9 cellular contexts compared by ENCODE assay signal in genomic region chr11:120168108-120168959, GRCh38. TPM values are rescaled to one million over a fixed set of nuclear protein-coding genes. Genes with fewer than 3 reads are reported as not detected.
A peak's percentile ranks its signal among the peaks of the same experiment; 100 is the strongest.
DNase-seq lines count a peak whose midpoint lies in the region; ATAC-seq, FAIRE-seq and TF ChIP-seq lines count a peak whose summit lies in the region.
"Had no signal": no experiment of that assay in that cellular context is flagged by ENCODE, and none has a peak within 500 bp of the region (broad histone marks: within the 10 kb centered on the region; RNA-seq: fewer than 3 reads in every experiment).

No MANE protein-coding gene starts in this region.

- CTCF ChIA-PET in endothelial cell of umbilical vein (lab: Charles Lee), result interaction anchor here (0.6 to 8.7 kb wide), 27 partner anchors 8 to 807 kb away, joined by 3 to 217 read pairs (median 5); partner anchors contain the start of genes NECTIN1 and OAF

- intact Hi-C loops in endothelial cell of umbilical vein (cut with micrococcal nuclease) (loop anchor here (2.0 kb wide), 1 partner anchor 688 kb away; no protein-coding TSS in a partner anchor), natural killer cell (cut with micrococcal nuclease) (no loop called here)

- ATAC-seq in natural killer cell (no peak), HG02870 (IDR thresholded peaks at IDR 0.05; ENCODE audit: unreplicated experiment) (no peak), HG02623 (IDR thresholded peaks at IDR 0.05; ENCODE audit: unreplicated experiment) (no peak)

- POLR2A ChIA-PET in endothelial cell of umbilical vein (lab: Charles Lee), result no interaction called here

- H2AFZ ChIP-seq in endothelial cell of umbilical vein (ENCODE audit: low read depth, low read length), result peak overlapping the region; percentile 17

- H3K9me3 ChIP-seq in NT2/D1 (ENCODE audit: insufficient read depth, low read length) (no peaks in the 10 kb centered on the region), endothelial cell of umbilical vein (replicated peaks; ENCODE audit: control insufficient read depth, insufficient read depth, low read length) (no peaks in the 10 kb centered on the region)

- no TSS peak for BruUV-seq in endothelial cell of umbilical vein (replicated peaks; lab: Mats Ljungman, UMichigan)

- TF ChIP-seq CTCF in AG10803 (conservative IDR thresholded peaks at IDR 0.05; ENCODE audit: low read length) (no peak), endothelial cell of umbilical vein (IDR thresholded peaks at IDR 0.05; ENCODE audit: extremely low read depth in 1 of 2, insufficient read depth in 1 of 2, low read depth in 1 of 2, low read length in 2 of 2) (no peak), natural killer cell (IDR thresholded peaks at IDR 0.05) (no peak)

- H3K4me2 ChIP-seq in endothelial cell of umbilical vein (ENCODE audit: insufficient read depth, low read length), result peak overlapping the region; percentile 1

- H3K9me1 ChIP-seq in endothelial cell of umbilical vein (replicated peaks; ENCODE audit: control insufficient read depth, extremely low read depth, insufficient read depth, low read length), result no peaks in the 10 kb centered on the region

- H3K79me2 ChIP-seq in endothelial cell of umbilical vein (ENCODE audit: control insufficient read depth, insufficient read depth, low read length), result no peaks in the 10 kb centered on the region

- peaks cover 14% of the 10 kb centered on the region for H3K36me3 Mint-ChIP-seq in natural killer cell

- peaks cover 63 to 71% of the 10 kb centered on the region in 2 donors for H3K27me3 Mint-ChIP-seq in natural killer cell (ENCODE audit: low read depth in 2 of 2)

- H3K27ac ChIP-seq in endothelial cell of umbilical vein (ENCODE audit: insufficient read depth, low read depth, low read length) (no peak overlapping the region), substantia nigra (ENCODE audit: low read depth, low read length, poor library complexity, severe bottlenecking) (no peak overlapping the region)

- peaks cover 0 to 12% of the 10 kb centered on the region in 2 donors for H3K4me1 Mint-ChIP-seq in natural killer cell

- no peak for TF ChIP-seq POLR2A in endothelial cell of umbilical vein (IDR thresholded peaks at IDR 0.05; ENCODE audit: low read depth, low read length)

- H3K9ac ChIP-seq in NT2/D1 (ENCODE audit: insufficient read length, low read depth) (peak overlapping the region; percentile 52), endothelial cell of umbilical vein (replicated peaks; ENCODE audit: extremely low read depth, insufficient read depth, low read length) (no peak overlapping the region)

- peak overlapping the region; percentile 82 for H3K4me3 Mint-ChIP-seq in natural killer cell

- H3K36me3 ChIP-seq in NT2/D1 (ENCODE audit: insufficient read depth, insufficient read length, low read length) (no peaks in the 10 kb centered on the region), endothelial cell of umbilical vein (ENCODE audit: control insufficient read depth in 2 of 2, extremely low read depth in 1 of 2, insufficient read depth in 2 of 2, low read length in 2 of 2) (no peaks in the 10 kb centered on the region)

- H3K4me3 ChIP-seq in AG10803 (ENCODE audit: low read length) (peak overlapping the region; percentile 59), NT2/D1 (ENCODE audit: insufficient read length, low read depth) (peak overlapping the region; percentile 33), endothelial cell of umbilical vein (replicated peaks in 1 of 3; ENCODE audit: insufficient read depth in 1 of 3, low read depth in 1 of 3, low read length in 3 of 3) (peak overlapping the region in 1 of 3 experiments; percentile 38)

- H3K27me3 ChIP-seq in NT2/D1 (ENCODE audit: insufficient read depth, insufficient read length) (peaks cover 60% of the 10 kb centered on the region), endothelial cell of umbilical vein (ENCODE audit: control insufficient read depth in 2 of 2, insufficient read depth in 2 of 2, low read length in 2 of 2) (peaks cover 25 to 34% of the 10 kb centered on the region in 2 experiments)

- dilution Hi-C loops in endothelial cell of umbilical vein (cut with MboI; ENCODE audit: extremely low pct_ligation_motif_present, low sequenced_read_pairs), result no loop called here

- peak; percentile 12 for FAIRE-seq in endothelial cell of umbilical vein (lab: Jason Lieb, UNC)
- FAIRE-seq: endometrium had no signal

- H3K4me1 ChIP-seq in NT2/D1 (ENCODE audit: insufficient read depth, insufficient read length) (no peaks in the 10 kb centered on the region), endothelial cell of umbilical vein (ENCODE audit: control insufficient read depth, extremely low read depth, insufficient read depth, low read length) (peaks cover 7% of the 10 kb centered on the region)

- H3K27ac Mint-ChIP-seq in natural killer cell, result no peak overlapping the region

- peaks cover 0 to 2% of the 10 kb centered on the region in 2 donors for H3K9me3 Mint-ChIP-seq in natural killer cell

- no peaks in the 10 kb centered on the region for H4K20me1 ChIP-seq in endothelial cell of umbilical vein (replicated peaks; ENCODE audit: control insufficient read depth, extremely low read depth, insufficient read depth, low read length)

- DNase-seq in AG10803 (ENCODE audit: low read depth) (no peak), NT2/D1 (ENCODE audit: low read depth, low spot score) (no peak), endothelial cell of umbilical vein (ENCODE audit: low read depth, low spot score) (no peak), natural killer cell (no peak), substantia nigra (lab: John Stamatoyannopoulos, UW) (no peak), T1000 (lab: John Stamatoyannopoulos, UW) (no peak)

TF ChIP-seq in endothelial cell of umbilical vein, 7 proteins besides CTCF, POLR2A, EP300 and RAD21:
- no peak for TF ChIP-seq MAX (IDR thresholded peaks at IDR 0.05; ENCODE audit: insufficient read depth, insufficient read length)
- TF ChIP-seq EZH2 (IDR thresholded peaks at IDR 0.05; ENCODE audit: borderline replicate concordance, low read depth, low read length, severe bottlenecking), result no peak
- TF ChIP-seq FOS (IDR thresholded peaks at IDR 0.05; ENCODE audit: borderline replicate concordance, insufficient read depth, low read length), result no peak
- no peak for TF ChIP-seq MYC (IDR thresholded peaks at IDR 0.05; ENCODE audit: low read depth, low read length)
- no peak for TF ChIP-seq GATA2 (IDR thresholded peaks at IDR 0.05; ENCODE audit: insufficient read depth, insufficient read length, low read depth, low read length)
- no peak for TF ChIP-seq POLR2AphosphoS5 (IDR thresholded peaks at IDR 0.05; ENCODE audit: insufficient read depth, low read depth, low read length)
- no peak for TF ChIP-seq JUN (IDR thresholded peaks at IDR 0.05; ENCODE audit: borderline replicate concordance, insufficient read depth, insufficient read length, low read depth)

RNA-seq across cellular contexts. Expression of gene TRIM29, which starts 30.4 kb away (rescaled TPM):
- total RNA-seq in endothelial cell of umbilical vein (not detected in 2 replicates), natural killer cell (not detected)
- not detected in 2 replicates for polyA plus RNA-seq in endothelial cell of umbilical vein
- polyA plus RNA-seq in endothelial cell of umbilical vein (2011; cell fraction: cytosol; rRNA removed), result not detected in 2 replicates
- polyA plus RNA-seq in endothelial cell of umbilical vein (2011; cell fraction: nucleus; rRNA removed), result 0.04 TPM in 1 of 2 replicates, not detected in the other
- polyA plus RNA-seq in endothelial cell of umbilical vein (2012), result not detected in 2 replicates
- not detected in 2 replicates for polyA minus RNA-seq in endothelial cell of umbilical vein
- polyA minus RNA-seq in endothelial cell of umbilical vein (2011; cell fraction: cytosol; rRNA and poly(A)+ RNA removed), result 82.3 TPM
- 0.14 TPM in 1 of 2 replicates, not detected in the other for polyA minus RNA-seq in endothelial cell of umbilical vein (2011; cell fraction: nucleus; rRNA and poly(A)+ RNA removed)

RNA-seq across cellular contexts. Expression of gene OAF, which starts 42.5 kb away (rescaled TPM):
- total RNA-seq in endothelial cell of umbilical vein, result 26.7 and 32.1 TPM in 2 replicates
- polyA plus RNA-seq in endothelial cell of umbilical vein, result 33.8 and 38.1 TPM in 2 replicates
- 20.8 and 23.6 TPM in 2 replicates for polyA plus RNA-seq in endothelial cell of umbilical vein (2011; cell fraction: cytosol; rRNA removed)
- polyA plus RNA-seq in endothelial cell of umbilical vein (2011; cell fraction: nucleus; rRNA removed), result 14.3 and 15.6 TPM in 2 replicates
- polyA plus RNA-seq in endothelial cell of umbilical vein (2012), result 21.1 and 24.9 TPM in 2 replicates
- 10.8 and 11.1 TPM in 2 replicates for polyA minus RNA-seq in endothelial cell of umbilical vein
- polyA minus RNA-seq in endothelial cell of umbilical vein (2011; cell fraction: cytosol; rRNA and poly(A)+ RNA removed), result 15.2 TPM
- 6.8 and 7.0 TPM in 2 replicates for polyA minus RNA-seq in endothelial cell of umbilical vein (2011; cell fraction: nucleus; rRNA and poly(A)+ RNA removed)
- total RNA-seq in natural killer cell, result 1 to 10 TPM; 2.8 to 5.1 (median 3.8) TPM
